In the genomic region with DNA sequence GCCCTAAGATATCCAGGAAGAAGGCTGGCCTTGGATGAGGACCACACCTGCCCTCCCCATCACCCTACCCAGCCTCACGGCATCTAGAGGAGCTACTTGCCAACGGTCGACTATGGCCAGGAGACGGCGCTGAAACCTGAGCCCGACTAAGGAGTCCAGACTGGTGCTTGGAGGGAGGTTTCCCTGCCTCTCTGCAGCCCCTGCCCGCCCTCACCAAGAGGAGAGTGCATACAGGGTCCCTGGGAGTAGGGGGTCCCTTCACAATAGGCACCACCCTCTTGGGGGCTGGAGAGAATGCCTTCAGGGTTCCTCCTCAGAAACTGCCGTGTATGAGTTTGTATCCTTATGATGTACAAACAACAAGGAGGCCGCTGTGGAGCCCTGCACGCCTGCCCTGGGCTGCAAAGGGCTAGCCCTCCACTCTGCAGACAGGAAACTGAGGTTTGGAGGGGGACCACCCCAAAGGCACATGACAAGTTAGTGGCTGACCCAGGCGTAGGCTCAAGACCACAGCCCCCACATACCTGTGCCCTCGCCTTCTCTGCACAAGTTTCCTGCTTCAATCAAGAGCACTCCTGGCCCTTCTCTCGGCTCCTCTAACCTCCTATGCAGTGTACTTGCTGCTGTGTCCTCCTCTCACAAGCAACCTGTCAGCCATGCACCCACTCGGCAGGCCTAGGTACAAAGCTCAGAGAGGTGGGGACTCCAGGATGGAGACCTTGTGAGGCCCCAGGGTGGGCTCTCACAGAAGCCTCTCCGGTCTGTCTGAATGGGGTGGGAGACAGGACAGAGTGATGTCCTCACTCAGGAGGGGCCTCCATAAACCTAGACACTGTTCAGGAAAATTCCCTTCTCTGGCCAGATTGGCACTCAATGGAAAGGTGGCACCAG, we compare ENCODE assay signal across 23 cellular contexts. TPM values are rescaled to one million over a fixed set of nuclear protein-coding genes. Genes with fewer than 3 reads are reported as not detected.
DNase-seq lines count a peak whose midpoint lies in the region; ATAC-seq and TF ChIP-seq lines count a peak whose summit lies in the region.
"Had no signal": no experiment of that assay in that cellular context is flagged by ENCODE, and none has a peak within 500 bp of the region (broad histone marks: within the 10 kb centered on the region; RNA-seq: fewer than 3 reads in every experiment).

No MANE protein-coding gene starts in this region.

- TF ChIP-seq POLR2A in suprapubic skin (IDR thresholded peaks at IDR 0.05) (no peak), erythroblast (IDR thresholded peaks at IDR 0.05; ENCODE audit: low read length) (no peak)

- no peak for TF ChIP-seq EP300 in suprapubic skin (IDR thresholded peaks at IDR 0.05)

- peaks cover 4% of the 10 kb centered on the region for H3K27me3 Mint-ChIP-seq in activated B cell treated with CpG ODN at 0.5 μM for 24 hours
- H3K27me3 Mint-ChIP-seq in natural killer cell (ENCODE audit: low read depth in 2 of 2): peaks cover 0 to 7% of the 10 kb centered on the region in 2 donors
- H3K27me3 Mint-ChIP-seq: activated naive CD8-positive, alpha-beta T cell treated with anti-CD3 and anti-CD28 coated beads for 36 hours; stimulated activated naive CD8-positive, alpha-beta T cell treated with anti-CD3 and anti-CD28 coated beads, Interleukin-15, Interleukin-2, amounts not matched to agents 100 ng/mL and 50 ng/mL, for 24 hours had no signal

- H3K27ac ChIP-seq in suprapubic skin: no peak overlapping the region
- H3K27ac ChIP-seq: breast epithelium, esophagus squamous epithelium had no signal

- H3K27ac Mint-ChIP-seq in activated B cell treated with CpG ODN at 0.5 μM for 24 hours (no peak overlapping the region), natural killer cell (no peak overlapping the region)
- H3K27ac Mint-ChIP-seq: activated naive CD8-positive, alpha-beta T cell treated with anti-CD3 and anti-CD28 coated beads for 36 hours; memory B cell; nephron; stimulated activated naive CD8-positive, alpha-beta T cell treated with anti-CD3 and anti-CD28 coated beads, Interleukin-15, Interleukin-2, amounts not matched to agents 100 ng/mL and 50 ng/mL, for 24 hours had no signal

- peaks cover 15% of the 10 kb centered on the region for H3K36me3 ChIP-seq in suprapubic skin
- H3K36me3 ChIP-seq: BE2C, breast epithelium, MG63 had no signal

- no peaks in the 10 kb centered on the region for H3K27me3 ChIP-seq in suprapubic skin
- H3K27me3 ChIP-seq: BE2C, breast epithelium, esophagus squamous epithelium, MG63 had no signal

- 79% methylated on average over 14 of the region's 15 CpGs for WGBS in suprapubic skin

- no peaks in the 10 kb centered on the region for H3K4me1 Mint-ChIP-seq in activated B cell treated with CpG ODN at 0.5 μM for 24 hours
- peaks cover 0 to 8% of the 10 kb centered on the region in 2 donors for H3K4me1 Mint-ChIP-seq in natural killer cell
- H3K4me1 Mint-ChIP-seq: activated naive CD8-positive, alpha-beta T cell treated with anti-CD3 and anti-CD28 coated beads for 36 hours; memory B cell; nephron had no signal

- CTCF ChIA-PET in activated B cell treated with CpG ODN at 0.5 μM for 24 hours (lab: Charles Lee): no interaction called here

- H3K9me3 Mint-ChIP-seq in activated B cell treated with CpG ODN at 0.5 μM for 24 hours: no peaks in the 10 kb centered on the region
- no peaks in the 10 kb centered on the region for H3K9me3 Mint-ChIP-seq in natural killer cell
- H3K9me3 Mint-ChIP-seq: activated naive CD8-positive, alpha-beta T cell treated with anti-CD3 and anti-CD28 coated beads for 36 hours; immature natural killer cell; nephron; stimulated activated naive CD8-positive, alpha-beta T cell treated with anti-CD3 and anti-CD28 coated beads, Interleukin-15, Interleukin-2, amounts not matched to agents 100 ng/mL and 50 ng/mL, for 24 hours had no signal

- peak; percentile 29 for DNase-seq in activated CD4-positive, CD25-positive, alpha-beta regulatory T cell treated with anti-CD3 and anti-CD28 coated beads, Interleukin-2, amount 50 U/mL, for 72 hours
- peak; percentile 11 for DNase-seq in activated B cell treated with CpG ODN at 0.5 μM for 24 hours
- DNase-seq in natural killer cell: peak; percentile 10
- peak; percentile 56 to 78 for DNase-seq in suprapubic skin (ENCODE audit: low spot score in 2 of 2)
- DNase-seq in erythroblast (lab: John Stamatoyannopoulos, UW): no peak
- no peak for DNase-seq in mucosa of gallbladder (ENCODE audit: low spot score)
- DNase-seq: 8988T; activated CD4-positive, alpha-beta T cell treated with anti-CD3 and anti-CD28 coated beads, Interleukin-2, amount 50 U/mL, for 1 hour; activated naive CD8-positive, alpha-beta T cell treated with anti-CD3 and anti-CD28 coated beads for 36 hours; BE2C; esophagus squamous epithelium; immature natural killer cell; MG63; NCI-H1694 treated with DMSO at 0.1 percent for 48 hours; NCI-H226 had no signal

- H3K4me1 ChIP-seq in suprapubic skin: peaks cover 3% of the 10 kb centered on the region
- H3K4me1 ChIP-seq: breast epithelium, Caco-2 had no signal

- TF ChIP-seq CTCF in activated B cell treated with CpG ODN at 0.5 μM for 24 hours (IDR thresholded peaks at IDR 0.05) (no peak), natural killer cell (IDR thresholded peaks at IDR 0.05) (no peak), suprapubic skin (IDR thresholded peaks at IDR 0.05) (no peak)

- ATAC-seq in activated CD4-positive, CD25-positive, alpha-beta regulatory T cell treated with anti-CD3 and anti-CD28 coated beads, Interleukin-2, amount 50 U/mL, for 24 hours: no peak
- ATAC-seq in activated B cell treated with CpG ODN at 0.5 μM for 24 hours (ENCODE audit: low read depth): no peak
- no peak for ATAC-seq in natural killer cell
- no peak for ATAC-seq in HG03097 (IDR thresholded peaks at IDR 0.05; ENCODE audit: low FRiP score, unreplicated experiment)

- POLR2A ChIA-PET in activated B cell treated with CpG ODN at 0.5 μM for 24 hours (lab: Charles Lee): no interaction called here

- intact Hi-C loops in activated B cell treated with CpG ODN at 0.5 μM for 24 hours (cut with micrococcal nuclease) (no loop called here), natural killer cell (cut with micrococcal nuclease) (no loop called here)

- H3K9me3 ChIP-seq in suprapubic skin: no peaks in the 10 kb centered on the region
- H3K9me3 ChIP-seq: BE2C, breast epithelium, Caco-2, esophagus squamous epithelium, MG63 had no signal

- no peak overlapping the region for H3K4me3 ChIP-seq in suprapubic skin
- H3K4me3 ChIP-seq: breast epithelium, esophagus squamous epithelium, MG63 had no signal

- no peaks in the 10 kb centered on the region for H3K36me3 Mint-ChIP-seq in activated B cell treated with CpG ODN at 0.5 μM for 24 hours (ENCODE audit: low read depth)
- no peaks in the 10 kb centered on the region for H3K36me3 Mint-ChIP-seq in natural killer cell
- H3K36me3 Mint-ChIP-seq: activated naive CD8-positive, alpha-beta T cell treated with anti-CD3 and anti-CD28 coated beads for 36 hours; immature natural killer cell had no signal

- H3K4me3 Mint-ChIP-seq in activated B cell treated with CpG ODN at 0.5 μM for 24 hours (no peak overlapping the region), natural killer cell (no peak overlapping the region)
- H3K4me3 Mint-ChIP-seq: activated naive CD8-positive, alpha-beta T cell treated with anti-CD3 and anti-CD28 coated beads for 36 hours; immature natural killer cell; memory B cell; nephron; stimulated activated naive CD8-positive, alpha-beta T cell treated with anti-CD3 and anti-CD28 coated beads, Interleukin-15, Interleukin-2, amounts not matched to agents 100 ng/mL and 50 ng/mL, for 24 hours had no signal

RNA-seq across cellular contexts. Expression of a gene that starts 7.4 kb away (rescaled TPM):
- total RNA-seq in activated B cell treated with CpG ODN at 0.5 μM for 24 hours (0.31 and 0.39 TPM in 2 replicates), natural killer cell (under 1 TPM; 0.23 to 0.38 (median 0.36) TPM), suprapubic skin (10 to 100 TPM in 3 of 4 donors, 1 to 10 TPM in 1; 7.3 to 19.2 (median 14.3) TPM), mucosa of gallbladder (28.1 TPM)

RNA-seq across cellular contexts. Expression of a gene that starts 44.9 kb away (rescaled TPM):
- total RNA-seq in activated B cell treated with CpG ODN at 0.5 μM for 24 hours (not detected in 2 replicates), natural killer cell (not detected), suprapubic skin (not detected), mucosa of gallbladder (0.40 TPM)
- total RNA-seq: activated naive CD8-positive, alpha-beta T cell treated with anti-CD3 and anti-CD28 coated beads for 36 hours; breast epithelium; Caco-2; esophagus squamous epithelium; renal cortical epithelial cell had no signal

Comparison
In these comparisons a context has a peak if more than half of its experiments do, and no peak if none do; other contexts are left out.
1. DNase-seq: peak in activated CD4-positive, CD25-positive, alpha-beta regulatory T cell treated with anti-CD3 and anti-CD28 coated beads, Interleukin-2, amount 50 U/mL, for 72 hours (single experiment), activated B cell treated with CpG ODN at 0.5 μM for 24 hours (single experiment), natural killer cell (single experiment) and suprapubic skin (2 of 2); none in erythroblast (0 of 2) and mucosa of gallbladder (single experiment).